25 cellular contexts compared by ENCODE assay signal in genomic region chr1:156834322-156834721, GRCh38. TPM values are rescaled to one million over a fixed set of nuclear protein-coding genes. Genes with fewer than 3 reads are reported as not detected.
DNase-seq lines count a peak whose midpoint lies in the region; ATAC-seq and TF ChIP-seq lines count a peak whose summit lies in the region.
"Had no signal": no experiment of that assay in that cellular context is flagged by ENCODE, and none has a peak within 500 bp of the region (broad histone marks: within the 10 kb centered on the region; RNA-seq: fewer than 3 reads in every experiment).

No MANE protein-coding gene starts in this region.

- H3K9me3 Mint-ChIP-seq in activated CD4-positive, alpha-beta T cell treated with anti-CD3 and anti-CD28 coated beads for 36 hours (ENCODE audit: low read depth), result no peaks in the 10 kb centered on the region
- no peaks in the 10 kb centered on the region for H3K9me3 Mint-ChIP-seq in activated naive CD8-positive, alpha-beta T cell treated with anti-CD3 and anti-CD28 coated beads, Interleukin-2, amount 10 ng/mL, durations not matched to agents 7 days and 5 days
- no peaks in the 10 kb centered on the region for H3K9me3 Mint-ChIP-seq in activated naive CD8-positive, alpha-beta T cell treated with anti-CD3 and anti-CD28 coated beads for 36 hours
- no peaks in the 10 kb centered on the region for H3K9me3 Mint-ChIP-seq in activated naive CD8-positive, alpha-beta T cell treated with anti-CD3 and anti-CD28 coated beads, Interleukin-2, amount 50 U/mL, for 24 hours

- DNase-seq in activated CD4-positive, alpha-beta T cell treated with anti-CD3 and anti-CD28 coated beads for 36 hours, result no peak
- no peak for DNase-seq in activated CD4-positive, alpha-beta T cell treated with anti-CD3 and anti-CD28 coated beads, Interleukin-2, amount 50 U/mL, for 4 hours
- DNase-seq in activated naive CD8-positive, alpha-beta T cell treated with anti-CD3 and anti-CD28 coated beads, Interleukin-2, amount 10 ng/mL, durations not matched to agents 7 days and 5 days, result no peak
- DNase-seq in activated naive CD8-positive, alpha-beta T cell treated with anti-CD3 and anti-CD28 coated beads for 36 hours, result no peak
- DNase-seq in activated naive CD8-positive, alpha-beta T cell treated with anti-CD3 and anti-CD28 coated beads, Interleukin-2, amount 50 U/mL, for 24 hours, result no peak
- DNase-seq in NCI-H1694 (lab: John Stamatoyannopoulos, UW) (no peak), heart right ventricle (no peak)
- DNase-seq: 8988T, ACHN, BE2C, DMS153, HCEC 1CT, KBM-7, MV-4-11, NCI-H1105, NCI-H1436 treated with DMSO at 0.1 percent for 48 hours, NCI-H1930, NCI-H524 treated with DMSO at 0.1 percent for 48 hours, PC-9 had no signal

- no peak overlapping the region for H3K27ac ChIP-seq in heart right ventricle
- H3K27ac ChIP-seq: PC-9 had no signal

- no peak for TF ChIP-seq CTCF in heart right ventricle (IDR thresholded peaks at IDR 0.05)

- peaks cover 0 to 5% (median 0%) of the 10 kb centered on the region in 9 donors for H3K4me1 ChIP-seq in heart right ventricle

- no peaks in the 10 kb centered on the region for H3K36me3 ChIP-seq in heart right ventricle
- H3K36me3 ChIP-seq: BE2C had no signal

- ATAC-seq in activated CD4-positive, alpha-beta T cell treated with anti-CD3 and anti-CD28 coated beads for 36 hours, result peak; percentile 27
- ATAC-seq in activated naive CD8-positive, alpha-beta T cell treated with anti-CD3 and anti-CD28 coated beads, Interleukin-2, amount 10 ng/mL, durations not matched to agents 7 days and 5 days (ENCODE audit: low read depth), result peak; percentile 21
- ATAC-seq in activated naive CD8-positive, alpha-beta T cell treated with anti-CD3 and anti-CD28 coated beads, Interleukin-2, amount 50 U/mL, for 24 hours, result peak; percentile 35
- ATAC-seq in GM21367 (IDR thresholded peaks at IDR 0.05; ENCODE audit: unreplicated experiment), result no peak
- no peak for ATAC-seq in heart right ventricle

- no peak overlapping the region for H3K27ac Mint-ChIP-seq in activated CD4-positive, alpha-beta T cell treated with anti-CD3 and anti-CD28 coated beads for 36 hours
- H3K27ac Mint-ChIP-seq in activated naive CD8-positive, alpha-beta T cell treated with anti-CD3 and anti-CD28 coated beads, Interleukin-2, amount 10 ng/mL, durations not matched to agents 7 days and 5 days, result peak overlapping the region; percentile 44
- no peak overlapping the region for H3K27ac Mint-ChIP-seq in activated naive CD8-positive, alpha-beta T cell treated with anti-CD3 and anti-CD28 coated beads for 36 hours
- peak overlapping the region; percentile 76 for H3K27ac Mint-ChIP-seq in activated naive CD8-positive, alpha-beta T cell treated with anti-CD3 and anti-CD28 coated beads, Interleukin-2, amount 50 U/mL, for 24 hours
- H3K27ac Mint-ChIP-seq: CD14-positive monocyte had no signal

- no peaks in the 10 kb centered on the region for H3K9me3 ChIP-seq in heart right ventricle
- H3K9me3 ChIP-seq: BE2C had no signal

- POLR2A ChIA-PET in activated CD4-positive, alpha-beta T cell treated with anti-CD3 and anti-CD28 coated beads for 36 hours (lab: Charles Lee), result no interaction called here
- POLR2A ChIA-PET in activated naive CD8-positive, alpha-beta T cell treated with anti-CD3 and anti-CD28 coated beads, Interleukin-2, amount 10 ng/mL, durations not matched to agents 7 days and 5 days (lab: Charles Lee), result interaction anchor here (0.8 to 1.7 kb wide), 3 partner anchors 13 to 106 kb away, joined by 3 to 6 read pairs (median 4); partner anchors contain the start of genes ISG20L2 and METTL25B

- peaks cover 12% of the 10 kb centered on the region for H3K27me3 Mint-ChIP-seq in activated CD4-positive, alpha-beta T cell treated with anti-CD3 and anti-CD28 coated beads for 36 hours
- H3K27me3 Mint-ChIP-seq in activated naive CD8-positive, alpha-beta T cell treated with anti-CD3 and anti-CD28 coated beads, Interleukin-2, amount 10 ng/mL, durations not matched to agents 7 days and 5 days, result peaks cover 7% of the 10 kb centered on the region
- peaks cover 28% of the 10 kb centered on the region for H3K27me3 Mint-ChIP-seq in activated naive CD8-positive, alpha-beta T cell treated with anti-CD3 and anti-CD28 coated beads for 36 hours
- H3K27me3 Mint-ChIP-seq in activated naive CD8-positive, alpha-beta T cell treated with anti-CD3 and anti-CD28 coated beads, Interleukin-2, amount 50 U/mL, for 24 hours, result peaks cover 19% of the 10 kb centered on the region

- H3K27me3 ChIP-seq in heart right ventricle, result peaks cover 0 to 34% (median 11%) of the 10 kb centered on the region in 7 donors
- H3K27me3 ChIP-seq: BE2C had no signal

- H3K4me3 Mint-ChIP-seq in activated CD4-positive, alpha-beta T cell treated with anti-CD3 and anti-CD28 coated beads for 36 hours, result no peak overlapping the region
- no peak overlapping the region for H3K4me3 Mint-ChIP-seq in activated naive CD8-positive, alpha-beta T cell treated with anti-CD3 and anti-CD28 coated beads, Interleukin-2, amount 10 ng/mL, durations not matched to agents 7 days and 5 days
- H3K4me3 Mint-ChIP-seq in activated naive CD8-positive, alpha-beta T cell treated with anti-CD3 and anti-CD28 coated beads for 36 hours, result no peak overlapping the region
- peak overlapping the region; percentile 25 for H3K4me3 Mint-ChIP-seq in activated naive CD8-positive, alpha-beta T cell treated with anti-CD3 and anti-CD28 coated beads, Interleukin-2, amount 50 U/mL, for 24 hours
- H3K4me3 Mint-ChIP-seq: CD14-positive monocyte had no signal

- H3K36me3 Mint-ChIP-seq in activated CD4-positive, alpha-beta T cell treated with anti-CD3 and anti-CD28 coated beads for 36 hours (ENCODE audit: low read depth), result no peaks in the 10 kb centered on the region
- H3K36me3 Mint-ChIP-seq in activated naive CD8-positive, alpha-beta T cell treated with anti-CD3 and anti-CD28 coated beads, Interleukin-2, amount 10 ng/mL, durations not matched to agents 7 days and 5 days, result no peaks in the 10 kb centered on the region
- no peaks in the 10 kb centered on the region for H3K36me3 Mint-ChIP-seq in activated naive CD8-positive, alpha-beta T cell treated with anti-CD3 and anti-CD28 coated beads for 36 hours
- H3K36me3 Mint-ChIP-seq in activated naive CD8-positive, alpha-beta T cell treated with anti-CD3 and anti-CD28 coated beads, Interleukin-2, amount 50 U/mL, for 24 hours (ENCODE audit: low read depth), result no peaks in the 10 kb centered on the region
- H3K36me3 Mint-ChIP-seq: CD14-positive monocyte had no signal

- H3K4me1 Mint-ChIP-seq in activated CD4-positive, alpha-beta T cell treated with anti-CD3 and anti-CD28 coated beads for 36 hours, result peaks cover 36% of the 10 kb centered on the region
- peaks cover 29% of the 10 kb centered on the region for H3K4me1 Mint-ChIP-seq in activated naive CD8-positive, alpha-beta T cell treated with anti-CD3 and anti-CD28 coated beads, Interleukin-2, amount 10 ng/mL, durations not matched to agents 7 days and 5 days
- peaks cover 29% of the 10 kb centered on the region for H3K4me1 Mint-ChIP-seq in activated naive CD8-positive, alpha-beta T cell treated with anti-CD3 and anti-CD28 coated beads for 36 hours
- peaks cover 49% of the 10 kb centered on the region for H3K4me1 Mint-ChIP-seq in activated naive CD8-positive, alpha-beta T cell treated with anti-CD3 and anti-CD28 coated beads, Interleukin-2, amount 50 U/mL, for 24 hours
- H3K4me1 Mint-ChIP-seq: CD14-positive monocyte had no signal

- CTCF ChIA-PET in activated CD4-positive, alpha-beta T cell treated with anti-CD3 and anti-CD28 coated beads for 36 hours (lab: Charles Lee), result interaction anchor here (0.8 to 1.4 kb wide), 6 partner anchors 18 to 108 kb away, joined by 3 read pairs; no protein-coding TSS in a partner anchor

- intact Hi-C loops in activated CD4-positive, alpha-beta T cell treated with anti-CD3 and anti-CD28 coated beads for 36 hours (cut with DNase I, micrococcal nuclease), result no loop called here
- intact Hi-C loops in heart right ventricle (cut with DNase I), result loop anchor here in 4 of 10 donors (2.0 to 10.0 kb wide), 4 partner anchors 50 to 93 kb away; partner anchors contain the start of gene LRRC71 (in 1 of the 4)

- H3K4me3 ChIP-seq in heart right ventricle, result no peak overlapping the region
- H3K4me3 ChIP-seq: PC-9 had no signal

- WGBS in heart right ventricle, 2 donors, result 81 to 84% methylated on average over 3 of the region's 3 CpGs

RNA-seq across cellular contexts. Expression of gene SH2D2A, which starts 17.7 kb away (rescaled TPM):
- total RNA-seq in activated CD4-positive, alpha-beta T cell treated with anti-CD3 and anti-CD28 coated beads for 36 hours, result 100 to 1,000 TPM; 189 to 211 TPM
- 10 to 100 TPM; 86.0 to 89.2 TPM for total RNA-seq in activated naive CD8-positive, alpha-beta T cell treated with anti-CD3 and anti-CD28 coated beads, Interleukin-2, amount 10 ng/mL, durations not matched to agents 7 days and 5 days
- 100 to 1,000 TPM; 186 TPM for total RNA-seq in activated naive CD8-positive, alpha-beta T cell treated with anti-CD3 and anti-CD28 coated beads for 36 hours
- 1 to 10 TPM in 3 of 10 donors, under 1 TPM in 6, not detected in 1; 0.50 to 4.4 (median 0.80) TPM for total RNA-seq in heart right ventricle
- polyA plus RNA-seq in heart right ventricle, result 1 to 10 TPM in 1 of 2 donors, under 1 TPM in 1; 0.96 to 1.0 TPM
- total RNA-seq: LHCN-M2 had no signal

RNA-seq across cellular contexts. Expression of gene INSRR, which starts 24.6 kb away (rescaled TPM):
- total RNA-seq in activated CD4-positive, alpha-beta T cell treated with anti-CD3 and anti-CD28 coated beads for 36 hours, result under 1 TPM; 0.14 to 0.18 TPM
- total RNA-seq in activated naive CD8-positive, alpha-beta T cell treated with anti-CD3 and anti-CD28 coated beads, Interleukin-2, amount 10 ng/mL, durations not matched to agents 7 days and 5 days, result under 1 TPM; 0.47 to 0.48 TPM
- under 1 TPM; 0.12 to 0.20 TPM for total RNA-seq in activated naive CD8-positive, alpha-beta T cell treated with anti-CD3 and anti-CD28 coated beads for 36 hours
- total RNA-seq in heart right ventricle, result under 1 TPM; 0.04 to 0.20 (median 0.07) TPM
- under 1 TPM; 0.01 to 0.80 TPM for polyA plus RNA-seq in heart right ventricle
- total RNA-seq: H1, LHCN-M2, MCF 10A, PC-9, RPMI7951 had no signal
- polyA plus RNA-seq: CD14-positive monocyte had no signal

RNA-seq across cellular contexts. Expression of gene NTRK1, which starts 26.3 kb away (rescaled TPM):
- 1 to 10 TPM; 4.4 to 6.1 TPM for total RNA-seq in activated CD4-positive, alpha-beta T cell treated with anti-CD3 and anti-CD28 coated beads for 36 hours
- 10 to 100 TPM; 13.7 to 13.9 TPM for total RNA-seq in activated naive CD8-positive, alpha-beta T cell treated with anti-CD3 and anti-CD28 coated beads, Interleukin-2, amount 10 ng/mL, durations not matched to agents 7 days and 5 days
- total RNA-seq in activated naive CD8-positive, alpha-beta T cell treated with anti-CD3 and anti-CD28 coated beads for 36 hours, result 1 to 10 TPM; 3.4 to 4.0 TPM
- total RNA-seq in heart right ventricle, result 1 to 10 TPM in 4 of 10 donors, under 1 TPM in 6; 0.15 to 3.7 (median 0.69) TPM
- 1 to 10 TPM in 1 of 2 donors, under 1 TPM in 1; 0.28 to 1.5 TPM for polyA plus RNA-seq in heart right ventricle
- total RNA-seq: LHCN-M2, PC-9, RPMI7951 had no signal
- polyA plus RNA-seq: CD14-positive monocyte had no signal

RNA-seq across cellular contexts. Expression of gene PEAR1, which starts 59.2 kb away (rescaled TPM):
- total RNA-seq in activated CD4-positive, alpha-beta T cell treated with anti-CD3 and anti-CD28 coated beads for 36 hours, result not detected
- total RNA-seq in activated naive CD8-positive, alpha-beta T cell treated with anti-CD3 and anti-CD28 coated beads, Interleukin-2, amount 10 ng/mL, durations not matched to agents 7 days and 5 days, result under 1 TPM; 0.28 TPM
- not detected for total RNA-seq in activated naive CD8-positive, alpha-beta T cell treated with anti-CD3 and anti-CD28 coated beads for 36 hours
- total RNA-seq in heart right ventricle, result 10 to 100 TPM in 2 of 10 donors, 1 to 10 TPM in 8; 3.8 to 12.4 (median 7.1) TPM
- polyA plus RNA-seq in heart right ventricle, result 10 to 100 TPM in 1 of 2 donors, 1 to 10 TPM in 1; 6.2 to 13.7 TPM
- total RNA-seq: RPMI7951 had no signal
- polyA plus RNA-seq: CD14-positive monocyte had no signal

Comparison
In these comparisons a context has a peak if more than half of its experiments do, and no peak if none do; other contexts are left out.
1. H3K27ac Mint-ChIP-seq: peak in activated naive CD8-positive, alpha-beta T cell treated with anti-CD3 and anti-CD28 coated beads, Interleukin-2, amount 10 ng/mL, durations not matched to agents 7 days and 5 days (single experiment) and activated naive CD8-positive, alpha-beta T cell treated with anti-CD3 and anti-CD28 coated beads, Interleukin-2, amount 50 U/mL, for 24 hours (single experiment); none in activated CD4-positive, alpha-beta T cell treated with anti-CD3 and anti-CD28 coated beads for 36 hours (single experiment) and activated naive CD8-positive, alpha-beta T cell treated with anti-CD3 and anti-CD28 coated beads for 36 hours (single experiment).
2. ATAC-seq: peak in activated CD4-positive, alpha-beta T cell treated with anti-CD3 and anti-CD28 coated beads for 36 hours (single experiment), activated naive CD8-positive, alpha-beta T cell treated with anti-CD3 and anti-CD28 coated beads, Interleukin-2, amount 10 ng/mL, durations not matched to agents 7 days and 5 days (single experiment) and activated naive CD8-positive, alpha-beta T cell treated with anti-CD3 and anti-CD28 coated beads, Interleukin-2, amount 50 U/mL, for 24 hours (single experiment); none in GM21367 (single experiment) and heart right ventricle (0 of 8).
3. RNA of gene SH2D2A, which starts 17.7 kb away (total RNA-seq): 189 to 211 TPM in activated CD4-positive, alpha-beta T cell treated with anti-CD3 and anti-CD28 coated beads for 36 hours, 186 TPM in activated naive CD8-positive, alpha-beta T cell treated with anti-CD3 and anti-CD28 coated beads for 36 hours and 86.0 to 89.2 TPM in activated naive CD8-positive, alpha-beta T cell treated with anti-CD3 and anti-CD28 coated beads, Interleukin-2, amount 10 ng/mL, durations not matched to agents 7 days and 5 days; 0.50 to 4.4 TPM in heart right ventricle; every median in the first group is over 10 times any median in the second.